Comparison of ENCODE assay signal across 1 cellular context in genomic region chr1:46525253-46525983, GRCh38.
TF ChIP-seq lines count a peak whose summit lies in the region.

No MANE protein-coding gene starts in this region.

TF ChIP-seq in HEK293, 187 proteins besides CTCF, POLR2A, EP300 and RAD21 (continued from another document):
- no peak for TF ChIP-seq TSHZ1 (tag by site-specific recombination; IDR thresholded peaks at IDR 0.05; ENCODE audit: borderline replicate concordance)
- peak; percentile 12; the same call in 1 of the 2 replicates for TF ChIP-seq ZNF76 (tag by site-specific recombination; IDR thresholded peaks at IDR 0.05; ENCODE audit: borderline replicate concordance, low read depth)
- peak; percentile 91 for TF ChIP-seq ZIC2 (tag by site-specific recombination; IDR thresholded peaks at IDR 0.05)
- TF ChIP-seq SP7 (tag by site-specific recombination; IDR thresholded peaks at IDR 0.05), result peak; percentile 50; the same call in 1 of the 2 replicates
- no peak for TF ChIP-seq ZNF513 (tag by site-specific recombination; IDR thresholded peaks at IDR 0.05)
- TF ChIP-seq ZBTB8A (tag by site-specific recombination; IDR thresholded peaks at IDR 0.05), result peak; percentile 54; the same call in 1 of the 2 replicates
- no peak for TF ChIP-seq MZF1 (tag by site-specific recombination; IDR thresholded peaks at IDR 0.05; ENCODE audit: borderline replicate concordance)
- no peak for TF ChIP-seq ZNF677 (tag by site-specific recombination; IDR thresholded peaks at IDR 0.05)
- peak; percentile 20; the same call in 1 of the 2 replicates for TF ChIP-seq IKZF3 (tag by site-specific recombination; IDR thresholded peaks at IDR 0.05)
- TF ChIP-seq ZNF280C (tag by site-specific recombination; IDR thresholded peaks at IDR 0.05), result no peak
- TF ChIP-seq ZFP3 (tag by site-specific recombination; IDR thresholded peaks at IDR 0.05; ENCODE audit: low read depth), result no peak
- TF ChIP-seq ZNF211 (tag by site-specific recombination; IDR thresholded peaks at IDR 0.05; ENCODE audit: low read depth), result no peak
TF ChIP-seq in HEK293: peak in this region for 12.
